ENCODE assay signal across 8 cellular contexts in the genomic region with DNA sequence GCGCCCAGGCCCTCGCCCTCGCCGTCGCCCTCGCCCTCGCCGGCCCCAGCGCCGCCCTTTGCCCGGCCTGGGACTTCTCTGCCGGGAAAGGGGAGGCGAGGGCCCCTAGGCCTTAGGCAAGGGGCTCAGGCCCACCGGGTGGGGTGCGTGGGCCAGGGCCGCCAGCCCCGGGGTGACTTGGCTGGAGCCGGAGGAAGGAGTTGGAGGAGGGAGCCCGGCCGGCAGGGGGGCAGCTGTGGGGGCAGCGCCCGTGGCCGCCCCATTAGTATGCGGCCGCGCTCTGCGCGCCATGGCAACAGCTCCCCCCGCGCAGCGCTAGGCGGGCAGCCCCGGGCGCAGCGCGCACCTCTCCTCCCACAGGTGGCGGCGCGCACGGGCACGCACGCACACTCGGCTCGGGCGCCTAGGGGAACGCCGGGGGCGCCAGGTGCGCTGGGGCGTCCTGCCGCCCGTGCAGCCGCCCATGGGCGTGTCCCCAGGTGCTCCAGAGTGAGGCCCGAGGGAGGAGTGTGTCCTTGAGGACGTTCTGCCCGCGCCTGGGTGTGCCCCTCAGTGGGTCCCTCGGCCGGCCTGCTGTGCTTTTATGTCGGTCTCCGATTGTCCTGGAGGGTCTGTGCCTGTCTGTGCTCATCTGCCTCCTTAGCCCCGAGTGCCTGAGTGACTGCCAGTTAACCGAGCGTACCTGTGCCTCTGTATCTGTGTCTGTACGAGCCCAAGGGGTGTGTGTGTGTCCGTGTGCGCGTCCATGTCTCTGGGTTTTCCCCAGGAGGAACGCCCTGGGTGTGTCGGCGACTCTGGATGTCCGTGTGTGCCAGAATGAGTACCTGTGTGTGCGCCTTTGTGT. TPM values are rescaled to one million over a fixed set of nuclear protein-coding genes. Genes with fewer than 3 reads are reported as not detected.
DNase-seq lines count a peak whose midpoint lies in the region; ATAC-seq and TF ChIP-seq lines count a peak whose summit lies in the region.

No MANE protein-coding gene starts in this region.

- intact Hi-C loops in breast epithelium (cut with DNase I; ENCODE audit: low total_unique reads), result no loop called here

- H3K36me3 Mint-ChIP-seq in IgD-negative memory B cell, result no peaks in the 10 kb centered on the region
- peaks cover 14% of the 10 kb centered on the region for H3K36me3 Mint-ChIP-seq in T-helper 2 cell treated with Interferon-gamma antibody and Interleukin-4, amounts not matched to agents 5 μg/mL and 100 μg/mL, for 36 hours (ENCODE audit: low read depth)

- peaks cover 4% of the 10 kb centered on the region for H3K27me3 Mint-ChIP-seq in IgD-negative memory B cell
- H3K27me3 Mint-ChIP-seq in T-helper 2 cell treated with Interferon-gamma antibody and Interleukin-4, amounts not matched to agents 5 μg/mL and 100 μg/mL, for 36 hours (ENCODE audit: low read depth), result no peaks in the 10 kb centered on the region

- no peak for ATAC-seq in HG03460 (IDR thresholded peaks at IDR 0.05; ENCODE audit: unreplicated experiment)
- no peak for ATAC-seq in GM21381 (IDR thresholded peaks at IDR 0.05; ENCODE audit: unreplicated experiment)

- H3K4me3 ChIP-seq in breast epithelium (peak overlapping the region; percentile 39 to 70 (median 56)), kidney epithelial cell (ENCODE audit: low read depth, low read length) (peak overlapping the region; percentile 21)

- peak overlapping the region; percentile 94 to 97 for H3K27ac ChIP-seq in breast epithelium

- peaks cover 17 to 29% of the 10 kb centered on the region in 2 donors for H3K4me1 ChIP-seq in breast epithelium

- H3K36me3 ChIP-seq in breast epithelium (no peaks in the 10 kb centered on the region), kidney epithelial cell (ENCODE audit: control insufficient read depth, insufficient read depth, low read length) (no peaks in the 10 kb centered on the region)

- H3K4me1 Mint-ChIP-seq in IgD-negative memory B cell, result peaks cover 24 to 34% (median 33%) of the 10 kb centered on the region in 3 donors
- peaks cover 43% of the 10 kb centered on the region for H3K4me1 Mint-ChIP-seq in T-helper 2 cell treated with Interferon-gamma antibody and Interleukin-4, amounts not matched to agents 5 μg/mL and 100 μg/mL, for 36 hours (ENCODE audit: low read depth)

- H3K27me3 ChIP-seq in breast epithelium (no peaks in the 10 kb centered on the region), kidney epithelial cell (ENCODE audit: control insufficient read depth, insufficient read depth, low read length) (no peaks in the 10 kb centered on the region)

- peak overlapping the region; percentile 73 to 94 (median 78) for H3K27ac Mint-ChIP-seq in IgD-negative memory B cell
- peak overlapping the region; percentile 21 for H3K27ac Mint-ChIP-seq in T-helper 2 cell treated with Interferon-gamma antibody and Interleukin-4, amounts not matched to agents 5 μg/mL and 100 μg/mL, for 36 hours

- H3K4me3 Mint-ChIP-seq in IgD-negative memory B cell, result peak overlapping the region; percentile 43 to 92 (median 83)
- H3K4me3 Mint-ChIP-seq in T-helper 2 cell treated with Interferon-gamma antibody and Interleukin-4, amounts not matched to agents 5 μg/mL and 100 μg/mL, for 36 hours, result peak overlapping the region; percentile 38

- TF ChIP-seq POLR2A in breast epithelium (IDR thresholded peaks at IDR 0.05), result no peak

- no peaks in the 10 kb centered on the region for H3K9me3 ChIP-seq in breast epithelium

- peak; percentile 43 for DNase-seq in CD1c-positive myeloid dendritic cell (ENCODE audit: extremely low spot score)
- DNase-seq in T-helper 2 cell treated with Interferon-gamma antibody and Interleukin-4, amounts not matched to agents 5 μg/mL and 100 μg/mL, for 36 hours (ENCODE audit: low spot score), result no peak
- no peak for DNase-seq in breast epithelium (ENCODE audit: low spot score in 2 of 2)
- no peak for DNase-seq in kidney epithelial cell (ENCODE audit: low read depth)
- peak; percentile 54 for DNase-seq in stimulated activated CD4-positive, alpha-beta T cell treated with anti-CD3 and anti-CD28 coated beads, Interleukin-2, amount 100 ng/mL, for 4 hours (ENCODE audit: low read depth)

- TF ChIP-seq CTCF in breast epithelium (IDR thresholded peaks at IDR 0.05) (no peak), kidney epithelial cell (IDR thresholded peaks at IDR 0.05; ENCODE audit: insufficient read depth, low read length, poor library complexity, severe bottlenecking) (no peak)

- no peaks in the 10 kb centered on the region for H3K9me3 Mint-ChIP-seq in IgD-negative memory B cell
- no peaks in the 10 kb centered on the region for H3K9me3 Mint-ChIP-seq in T-helper 2 cell treated with Interferon-gamma antibody and Interleukin-4, amounts not matched to agents 5 μg/mL and 100 μg/mL, for 36 hours

RNA-seq across cellular contexts. Expression of gene WASF2, which starts 38.1 kb away (rescaled TPM):
- 105 TPM for polyA plus RNA-seq in IgD-negative memory B cell
- total RNA-seq in breast epithelium (10 to 100 TPM; 41.6 to 93.5 (median 43.2) TPM), kidney epithelial cell (52.4 and 56.3 TPM in 2 replicates)

Comparison
In these comparisons a context has a peak if more than half of its experiments do, and no peak if none do; other contexts are left out.
1. DNase-seq: peak in CD1c-positive myeloid dendritic cell (single experiment) and stimulated activated CD4-positive, alpha-beta T cell treated with anti-CD3 and anti-CD28 coated beads, Interleukin-2, amount 100 ng/mL, for 4 hours (single experiment); none in T-helper 2 cell treated with Interferon-gamma antibody and Interleukin-4, amounts not matched to agents 5 μg/mL and 100 μg/mL, for 36 hours (single experiment), breast epithelium (0 of 2) and kidney epithelial cell (single experiment).